Comparison of ENCODE assay signal across 12 cellular contexts in genomic region chr15:76972420-76973361, GRCh38. TPM values are rescaled to one million over a fixed set of nuclear protein-coding genes. Genes with fewer than 3 reads are reported as not detected.
DNase-seq lines count a peak whose midpoint lies in the region; ATAC-seq and TF ChIP-seq lines count a peak whose summit lies in the region.
"Had no signal": no experiment of that assay in that cellular context is flagged by ENCODE, and none has a peak within 500 bp of the region (broad histone marks: within the 10 kb centered on the region; RNA-seq: fewer than 3 reads in every experiment).

No MANE protein-coding gene starts in this region.

- H3K36me3 ChIP-seq in ACC112 (ENCODE audit: insufficient read depth, low read length), result no peaks in the 10 kb centered on the region
- H3K36me3 ChIP-seq in SK-N-SH (replicated peaks in 1 of 2; ENCODE audit: control insufficient read depth in 1 of 2, insufficient read depth in 2 of 2, low read length in 1 of 2), result no peaks in the 10 kb centered on the region

- no peaks in the 10 kb centered on the region for H3K9me3 ChIP-seq in SK-N-SH

- H3K79me2 ChIP-seq in ACC112 (ENCODE audit: control insufficient read depth, insufficient read depth, low read length, unreplicated experiment) (no peaks in the 10 kb centered on the region), SK-N-SH (ENCODE audit: insufficient read depth) (no peaks in the 10 kb centered on the region)

- H3K36me3 Mint-ChIP-seq in type B pancreatic cell (no peaks in the 10 kb centered on the region), progenitor cell of endocrine pancreas (ENCODE audit: insufficient read depth) (no peaks in the 10 kb centered on the region)
- H3K36me3 Mint-ChIP-seq: brain had no signal

- no peaks in the 10 kb centered on the region for H3K4me1 Mint-ChIP-seq in type B pancreatic cell (ENCODE audit: unreplicated experiment)
- no peaks in the 10 kb centered on the region for H3K4me1 Mint-ChIP-seq in progenitor cell of endocrine pancreas (ENCODE audit: low read depth)

- no peak for TF ChIP-seq EP300 in SK-N-SH (IDR thresholded peaks at IDR 0.05; ENCODE audit: borderline replicate concordance in 1 of 2, low read depth in 1 of 2, low read length in 1 of 2)

- H2AFZ ChIP-seq in ACC112 (ENCODE audit: low read length, unreplicated experiment) (no peak overlapping the region), SK-N-SH (ENCODE audit: low read depth) (no peak overlapping the region)

- no peaks in the 10 kb centered on the region for H3F3A ChIP-seq in SK-N-SH (replicated peaks; ENCODE audit: insufficient read depth)

- TF ChIP-seq CTCF in SK-N-SH (IDR thresholded peaks at IDR 0.05) (no peak), fibroblast of pulmonary artery (IDR thresholded peaks at IDR 0.05; ENCODE audit: low read length, missing control alignments) (no peak), omental fat pad (IDR thresholded peaks at IDR 0.05) (no peak), type B pancreatic cell (conservative IDR thresholded peaks at IDR 0.05) (no peak), progenitor cell of endocrine pancreas (IDR thresholded peaks at IDR 0.05; ENCODE audit: unreplicated experiment) (no peak)

- no peak overlapping the region for H3K9ac ChIP-seq in SK-N-SH

- peaks cover under 1% of the 10 kb centered on the region for H3K9me3 Mint-ChIP-seq in type B pancreatic cell
- no peaks in the 10 kb centered on the region for H3K9me3 Mint-ChIP-seq in progenitor cell of endocrine pancreas (ENCODE audit: low read depth)

- H3K4me3 Mint-ChIP-seq in type B pancreatic cell (no peak overlapping the region), progenitor cell of endocrine pancreas (ENCODE audit: low read depth) (no peak overlapping the region)

- WGBS in SK-N-SH (ENCODE audit: low lambda C conversion rate), result 59% methylated on average over 19 of the region's 20 CpGs

- H3K9me2 ChIP-seq in SK-N-SH, result no peaks in the 10 kb centered on the region

- H3K27me3 ChIP-seq in ACC112 (ENCODE audit: insufficient read depth, low read length) (no peaks in the 10 kb centered on the region), SK-N-SH (ENCODE audit: insufficient read depth) (no peaks in the 10 kb centered on the region)

- H3K4me1 ChIP-seq in ACC112 (ENCODE audit: control insufficient read depth, insufficient read depth, low read length, unreplicated experiment) (peaks cover 3% of the 10 kb centered on the region), SK-N-SH (ENCODE audit: control insufficient read depth in 1 of 2, insufficient read depth in 2 of 2, low read depth in 1 of 2, low read length in 1 of 2) (no peaks in the 10 kb centered on the region; a peak in 1 of 4 replicates)

- H3K27me3 Mint-ChIP-seq in type B pancreatic cell, result peaks cover 13% of the 10 kb centered on the region
- peaks cover 4% of the 10 kb centered on the region for H3K27me3 Mint-ChIP-seq in progenitor cell of endocrine pancreas
- H3K27me3 Mint-ChIP-seq: brain had no signal

- H3K27ac Mint-ChIP-seq in type B pancreatic cell (no peak overlapping the region), progenitor cell of endocrine pancreas (no peak overlapping the region)

- CTCF ChIA-PET in SK-N-SH (lab: Yijun Ruan, JAX), result interaction anchor here (0.6 to 2.4 kb wide), 11 partner anchors 11 to 570 kb away, joined by 3 to 20 read pairs (median 4); partner anchors contain the start of gene PSTPIP1

- DNase-seq in SK-N-SH (no peak), fibroblast of pulmonary artery (ENCODE audit: low read depth) (peak; percentile 74), omental fat pad (ENCODE audit: low spot score) (no peak), NCI-H1417 treated with DMSO at 0.1 percent for 48 hours (lab: John Stamatoyannopoulos, UW) (no peak), KG1 (lab: John Stamatoyannopoulos, UW) (no peak), type B pancreatic cell (ENCODE audit: extremely low spot score, unreplicated experiment) (no peak), progenitor cell of endocrine pancreas (ENCODE audit: low spot score, unreplicated experiment) (no peak)
- DNase-seq: DMS79 treated with DMSO at 0.1 percent for 48 hours, NCI-H510A treated with DMSO at 0.1 percent for 48 hours had no signal

- H3K27ac ChIP-seq in ACC112 (ENCODE audit: low read depth, low read length) (no peak overlapping the region), SK-N-SH (ENCODE audit: low read depth in 2 of 2, low read length in 1 of 2) (no peak overlapping the region)
- H3K27ac ChIP-seq: VCaP had no signal

- POLR2A ChIA-PET in SK-N-SH (lab: Yijun Ruan, JAX), result no interaction called here

- peak overlapping the region; percentile 49 for H3K4me2 ChIP-seq in SK-N-SH

- peak; percentile 81 for ATAC-seq in omental fat pad (ENCODE audit: low FRiP score)

- H4K20me1 ChIP-seq in SK-N-SH (ENCODE audit: insufficient read depth), result no peaks in the 10 kb centered on the region

- H3K4me3 ChIP-seq in ACC112 (ENCODE audit: low read depth, low read length) (peak overlapping the region; percentile 58), SK-N-SH (ENCODE audit: low read depth in 2 of 2, low read length in 1 of 2) (peak overlapping the region in 1 of 2 experiments; percentile 43; a peak in 1 of 4 replicates), fibroblast of pulmonary artery (replicated peaks; ENCODE audit: low read depth, low read length) (peak overlapping the region; percentile 34)

- TF ChIP-seq RAD21 in SK-N-SH (IDR thresholded peaks at IDR 0.05; ENCODE audit: low read length), result no peak

TF ChIP-seq in SK-N-SH, 30 proteins besides CTCF, POLR2A, EP300 and RAD21:
- no peak for TF ChIP-seq GATA2 (CRISPR knock-in tag; IDR thresholded peaks at IDR 0.05)
- no peak for TF ChIP-seq PBX3 (IDR thresholded peaks at IDR 0.05)
- TF ChIP-seq FOSL2 (IDR thresholded peaks at IDR 0.05; ENCODE audit: borderline replicate concordance, low read depth), result peak; percentile 14; the same call in 1 of the 2 replicates
- TF ChIP-seq YY1 (IDR thresholded peaks at IDR 0.05; ENCODE audit: low read depth), result no peak

RNA-seq across cellular contexts. Expression of gene PSTPIP1, which starts 22.2 kb away (rescaled TPM):
- 0.69 and 1.1 TPM in 2 replicates for polyA plus RNA-seq in SK-N-SH (2012; rRNA removed)
- 0.40 and 0.66 TPM in 2 replicates for polyA plus RNA-seq in SK-N-SH (2012; cell fraction: cytosol; rRNA removed)
- 2.7 and 3.4 TPM in 2 replicates for polyA plus RNA-seq in SK-N-SH (2012; cell fraction: nucleus; rRNA removed)
- total RNA-seq in omental fat pad (10 to 100 TPM in 3 of 4 donors, 1 to 10 TPM in 1; 6.3 to 38.5 (median 15.1) TPM), type B pancreatic cell (ENCODE audit: low replicate concordance) (0.77 TPM in 1 of 2 replicates, not detected in the other), progenitor cell of endocrine pancreas (not detected in 2 replicates)

RNA-seq across cellular contexts. Expression of gene RCN2, which starts 41.1 kb away (rescaled TPM):
- polyA plus RNA-seq in SK-N-SH (2012; rRNA removed), result 78.6 and 94.1 TPM in 2 replicates
- 117 and 171 TPM in 2 replicates for polyA plus RNA-seq in SK-N-SH (2012; cell fraction: cytosol; rRNA removed)
- 40.1 and 45.9 TPM in 2 replicates for polyA plus RNA-seq in SK-N-SH (2012; cell fraction: nucleus; rRNA removed)
- total RNA-seq in omental fat pad, result 10 to 100 TPM; 26.0 to 43.0 (median 33.0) TPM
- total RNA-seq in type B pancreatic cell (ENCODE audit: low replicate concordance), result 54.6 and 109 TPM in 2 replicates
- total RNA-seq in progenitor cell of endocrine pancreas, result 232 and 236 TPM in 2 replicates
